ENCODE assay signal across 13 cellular contexts in genomic region chr6:70281923-70282902, GRCh38. TPM values are rescaled to one million over a fixed set of nuclear protein-coding genes. Genes with fewer than 3 reads are reported as not detected.
DNase-seq lines count a peak whose midpoint lies in the region; ATAC-seq and TF ChIP-seq lines count a peak whose summit lies in the region.
"Had no signal": no experiment of that assay in that cellular context is flagged by ENCODE, and none has a peak within 500 bp of the region (broad histone marks: within the 10 kb centered on the region; RNA-seq: fewer than 3 reads in every experiment).

No MANE protein-coding gene starts in this region.

- H3K4me3 Mint-ChIP-seq in chondrocyte (ENCODE audit: unreplicated experiment), result peak overlapping the region; percentile 48

- H3K36me3 ChIP-seq in ES-I3 (ENCODE audit: insufficient read depth, low read length), result no peaks in the 10 kb centered on the region; the same call in 1 of the 2 replicates
- no peaks in the 10 kb centered on the region for H3K36me3 ChIP-seq in PC-3 (ENCODE audit: low read depth, low read length)
- H3K36me3 ChIP-seq: BE2C, tibial artery had no signal

- no peaks in the 10 kb centered on the region for H3K79me2 ChIP-seq in PC-3 (ENCODE audit: low read length)

- H3K9me3 ChIP-seq in ES-I3 (ENCODE audit: control insufficient read depth, insufficient read depth, low read length) (peaks cover 2% of the 10 kb centered on the region; the same call in 1 of the 2 replicates), iPS-18c (ENCODE audit: control insufficient read depth, insufficient read depth, low read length) (no peaks in the 10 kb centered on the region), PC-3 (ENCODE audit: low read length) (no peaks in the 10 kb centered on the region)
- H3K9me3 ChIP-seq: BE2C, tibial artery had no signal

- ATAC-seq in PC-3 (no peak), HG03565 (IDR thresholded peaks at IDR 0.05; ENCODE audit: unreplicated experiment) (no peak), GM19324 (IDR thresholded peaks at IDR 0.05; ENCODE audit: low FRiP score, unreplicated experiment) (no peak)

- no peaks in the 10 kb centered on the region for H3K9me2 ChIP-seq in PC-3 (replicated peaks; ENCODE audit: low read length)

- H2AFZ ChIP-seq in PC-3 (ENCODE audit: low read length), result no peak overlapping the region

- intact Hi-C loops in posterior vena cava (cut with DNase I), result no loop called here
- intact Hi-C loops in PC-3 (cut with micrococcal nuclease), result no loop called here

- peak overlapping the region; percentile 62 for H3K4me3 ChIP-seq in iPS-18c (ENCODE audit: insufficient read depth, low read depth, low read length)
- no peak overlapping the region for H3K4me3 ChIP-seq in PC-3 (ENCODE audit: low read length)

- BruUV-seq in PC-3 (replicated peaks; lab: Mats Ljungman, UMichigan), result no TSS peak

- no peak overlapping the region for H3K27ac ChIP-seq in PC-3 (ENCODE audit: low read length)
- H3K27ac ChIP-seq: tibial artery had no signal

- H3K9me3 Mint-ChIP-seq in chondrocyte (ENCODE audit: low read depth), result no peaks in the 10 kb centered on the region

- no peaks in the 10 kb centered on the region for H4K20me1 ChIP-seq in PC-3 (ENCODE audit: low read length)

- H3K27me3 Mint-ChIP-seq in chondrocyte (ENCODE audit: low read depth), result peaks cover 55% of the 10 kb centered on the region

- peaks cover 12% of the 10 kb centered on the region; the same call in 1 of the 2 replicates for H3K27me3 ChIP-seq in PC-3 (ENCODE audit: low read length)

- no peaks in the 10 kb centered on the region for H3F3A ChIP-seq in PC-3 (ENCODE audit: low read length, unreplicated experiment)

- CTCF ChIA-PET in PC-3 (lab: Charles Lee), result no interaction called here

- H3K4me2 ChIP-seq in PC-3 (ENCODE audit: low read length), result no peak overlapping the region

- no peaks in the 10 kb centered on the region for H3K36me3 Mint-ChIP-seq in chondrocyte (ENCODE audit: low read depth)

- no peak for DNase-seq in chondrocyte (ENCODE audit: low spot score)
- DNase-seq in posterior vena cava (ENCODE audit: low spot score), result peak; percentile 79
- no peak for DNase-seq in PC-3
- DNase-seq in NK-92 (lab: John Stamatoyannopoulos, UW; ENCODE audit: unreplicated experiment), result no peak
- DNase-seq: BE2C, GOT3, tibial artery had no signal

- no peaks in the 10 kb centered on the region for H3K4me1 ChIP-seq in ES-I3 (ENCODE audit: insufficient read depth, low read length)
- H3K4me1 ChIP-seq in PC-3 (ENCODE audit: insufficient read depth, low read length), result no peaks in the 10 kb centered on the region
- H3K4me1 ChIP-seq: BE2C had no signal

- no peak overlapping the region for H3K27ac Mint-ChIP-seq in chondrocyte (ENCODE audit: unreplicated experiment)

- POLR2A ChIA-PET in PC-3 (lab: Charles Lee; ENCODE audit: unreplicated experiment), result no interaction called here

- TF ChIP-seq CTCF in chondrocyte (IDR thresholded peaks at IDR 0.05) (no peak), PC-3 (conservative IDR thresholded peaks at IDR 0.05; ENCODE audit: low read depth, low read length) (no peak)

- H3K9ac ChIP-seq in ES-I3 (ENCODE audit: low read depth, low read length) (peak overlapping the region; percentile 48; the same call in 1 of the 2 replicates), PC-3 (ENCODE audit: low read length) (no peak overlapping the region)

- peaks cover 16% of the 10 kb centered on the region for H3K4me1 Mint-ChIP-seq in chondrocyte (ENCODE audit: low read depth)

RNA-seq across cellular contexts. Expression of gene COL9A1, which starts 20.7 kb away (rescaled TPM):
- total RNA-seq in chondrocyte (0.27 to 0.69 TPM in 2 of 3 replicates, not detected in the other), posterior vena cava (not detected), PC-3 (2014; rRNA removed) (not detected in 2 replicates)
- total RNA-seq: epithelial cell of proximal tubule, LHCN-M2 had no signal
